ENCODE assay signal across 1 cellular context in genomic region chr2:61128122-61128521, GRCh38.
TF ChIP-seq lines count a peak whose summit lies in the region.

No MANE protein-coding gene starts in this region.

TF ChIP-seq in K562, 482 proteins besides CTCF, POLR2A, EP300 and RAD21:
- peak; percentile 82 for TF ChIP-seq ZNF280A (IDR thresholded peaks at IDR 0.05; ENCODE audit: low read depth, partially characterized antibody)
- TF ChIP-seq CBX5 (IDR thresholded peaks at IDR 0.05; ENCODE audit: borderline replicate concordance, low read depth), result peak; percentile 84
- TF ChIP-seq TRIM24 (IDR thresholded peaks at IDR 0.05), result peak; percentile 22 to 55; a peak in 2 of 4 replicates
- TF ChIP-seq CBX3 (IDR thresholded peaks at IDR 0.05; ENCODE audit: borderline replicate concordance in 1 of 2, low read length in 2 of 2), result peak in 1 of 2 experiments; percentile 91; a peak in 2 of 3 replicates
- TF ChIP-seq TRIM28 (IDR thresholded peaks at IDR 0.05), result peak; percentile 93
- peak; percentile 54; the same call in 1 of the 2 replicates for TF ChIP-seq ZNF384 (IDR thresholded peaks at IDR 0.05; ENCODE audit: low read depth, low read length)
